ENCODE assay signal across 17 cellular contexts in the genomic region with DNA sequence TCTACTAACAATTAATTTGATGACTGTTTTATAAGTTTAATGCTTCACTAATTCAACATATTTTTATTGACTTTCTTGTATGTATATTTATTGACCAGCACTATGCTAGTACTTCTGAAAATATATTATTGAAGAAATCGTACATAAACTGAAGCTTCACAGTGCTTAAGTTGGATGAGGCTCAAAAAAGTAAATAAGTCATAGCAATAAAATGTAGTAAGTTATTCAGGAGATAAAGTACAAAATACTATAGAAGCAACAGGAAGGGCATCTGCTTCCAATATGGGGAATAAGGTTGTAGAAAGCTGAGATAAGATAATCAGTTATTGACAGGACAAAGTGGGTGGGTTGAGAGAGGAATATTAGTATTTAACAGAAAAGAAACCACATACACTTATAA.
DNase-seq lines count a peak whose midpoint lies in the region; ATAC-seq and TF ChIP-seq lines count a peak whose summit lies in the region.
"Had no signal": no experiment of that assay in that cellular context is flagged by ENCODE, and none has a peak within 500 bp of the region (broad histone marks: within the 10 kb centered on the region; RNA-seq: fewer than 3 reads in every experiment).

No MANE protein-coding gene starts in this region.

- no peaks in the 10 kb centered on the region for H3K9me2 ChIP-seq in PC-3 (replicated peaks; ENCODE audit: low read length)

- no peaks in the 10 kb centered on the region for H3K9me3 ChIP-seq in PC-3 (ENCODE audit: low read length)
- H3K9me3 ChIP-seq in testis, result peaks cover 3% of the 10 kb centered on the region
- H3K9me3 ChIP-seq: Caco-2 had no signal

- DNase-seq in AG10803 (ENCODE audit: low read depth) (peak; percentile 4), GM03348 (ENCODE audit: low spot score) (peak; percentile 11), PC-3 (no peak), glutamatergic neuron (no peak), testis (no peak), NCI-H2196 (lab: John Stamatoyannopoulos, UW; ENCODE audit: unreplicated experiment) (no peak), GM19238 (ENCODE audit: insufficient read length, low spot score) (no peak)
- DNase-seq: C1 segment of cervical spinal cord; Caco-2; CD4-positive, alpha-beta memory T cell; DMS153; DND-41; GDM1; H9 had no signal

- BruUV-seq in PC-3 (replicated peaks; lab: Mats Ljungman, UMichigan), result no TSS peak

- no peaks in the 10 kb centered on the region for H4K20me1 ChIP-seq in PC-3 (ENCODE audit: low read length)

- no peak overlapping the region for H3K4me3 ChIP-seq in AG10803 (ENCODE audit: low read length)
- no peak overlapping the region for H3K4me3 ChIP-seq in PC-3 (ENCODE audit: low read length)
- H3K4me3 ChIP-seq in testis, result no peak overlapping the region
- H3K4me3 ChIP-seq: GM23338 had no signal

- intact Hi-C loops in PC-3 (cut with micrococcal nuclease), result no loop called here
- intact Hi-C loops in testis (cut with DNase I; ENCODE audit: low total_unique reads), result no loop called here

- no peak for TF ChIP-seq POLR2A in testis (IDR thresholded peaks at IDR 0.05)

- POLR2A ChIA-PET in PC-3 (lab: Charles Lee; ENCODE audit: unreplicated experiment), result interaction anchor here (0.7 kb wide), 1 partner anchor 284 kb away, joined by 4 read pairs; no protein-coding TSS in a partner anchor

- H3K36me3 Mint-ChIP-seq in glutamatergic neuron (ENCODE audit: unreplicated experiment), result peaks cover 6% of the 10 kb centered on the region
- H3K36me3 Mint-ChIP-seq: CD4-positive, alpha-beta memory T cell had no signal

- H3K9me3 Mint-ChIP-seq in glutamatergic neuron (ENCODE audit: unreplicated experiment), result peaks cover 5% of the 10 kb centered on the region

- no peak overlapping the region for H3K4me3 Mint-ChIP-seq in glutamatergic neuron (ENCODE audit: unreplicated experiment)
- H3K4me3 Mint-ChIP-seq: CD4-positive, alpha-beta memory T cell; GM23338; H9 had no signal

- WGBS in testis, 2 donors, result 76 to 79% methylated on average over 1 of the region's 1 CpG

- no peak for TF ChIP-seq CTCF in AG10803 (conservative IDR thresholded peaks at IDR 0.05; ENCODE audit: low read length)
- TF ChIP-seq CTCF in PC-3 (conservative IDR thresholded peaks at IDR 0.05; ENCODE audit: low read depth, low read length), result no peak
- TF ChIP-seq CTCF in glutamatergic neuron (IDR thresholded peaks at IDR 0.05; ENCODE audit: partially characterized antibody, unreplicated experiment), result no peak
- no peak for TF ChIP-seq CTCF in testis (IDR thresholded peaks at IDR 0.05)

- no peak overlapping the region for H2AFZ ChIP-seq in PC-3 (ENCODE audit: low read length)
- H2AFZ ChIP-seq: GM23338 had no signal

- H3K9ac ChIP-seq in PC-3 (ENCODE audit: low read length), result no peak overlapping the region

- no peaks in the 10 kb centered on the region for H3K79me2 ChIP-seq in PC-3 (ENCODE audit: low read length)

- H3K27me3 ChIP-seq in PC-3 (ENCODE audit: low read length) (no peaks in the 10 kb centered on the region), testis (no peaks in the 10 kb centered on the region)

- peaks cover 9% of the 10 kb centered on the region for H3K27me3 Mint-ChIP-seq in glutamatergic neuron (ENCODE audit: unreplicated experiment)
- H3K27me3 Mint-ChIP-seq: CD4-positive, alpha-beta memory T cell had no signal

- no peaks in the 10 kb centered on the region for H3F3A ChIP-seq in PC-3 (ENCODE audit: low read length, unreplicated experiment)

- H3K4me2 ChIP-seq in PC-3 (ENCODE audit: low read length), result no peak overlapping the region
- H3K4me2 ChIP-seq: GM23338 had no signal

- peaks cover 4% of the 10 kb centered on the region for H3K4me1 Mint-ChIP-seq in glutamatergic neuron (ENCODE audit: low read depth, unreplicated experiment)
- H3K4me1 Mint-ChIP-seq: CD4-positive, alpha-beta memory T cell had no signal

- H3K27ac ChIP-seq in PC-3 (ENCODE audit: low read length), result no peak overlapping the region
- no peak overlapping the region for H3K27ac ChIP-seq in testis

- peak overlapping the region; percentile 71 for H3K27ac Mint-ChIP-seq in glutamatergic neuron (ENCODE audit: unreplicated experiment)
- H3K27ac Mint-ChIP-seq: CD4-positive, alpha-beta memory T cell; GM23338; H9 had no signal

- H3K4me1 ChIP-seq in PC-3 (ENCODE audit: insufficient read depth, low read length) (no peaks in the 10 kb centered on the region), testis (no peaks in the 10 kb centered on the region)
- H3K4me1 ChIP-seq: Caco-2 had no signal

- H3K36me3 ChIP-seq in PC-3 (ENCODE audit: low read depth, low read length) (no peaks in the 10 kb centered on the region), testis (ENCODE audit: low read depth, missing control alignments) (no peaks in the 10 kb centered on the region)

- CTCF ChIA-PET in PC-3 (lab: Charles Lee), result no interaction called here

- ATAC-seq in PC-3, result peak; percentile 55
- ATAC-seq in GM18520 (IDR thresholded peaks at IDR 0.05; ENCODE audit: unreplicated experiment), result no peak
- ATAC-seq: GM23338, HCT116 had no signal

Comparison
In these comparisons a context has a peak if more than half of its experiments do, and no peak if none do; other contexts are left out.
1. DNase-seq: peak in AG10803 (single experiment) and GM03348 (single experiment); none in PC-3 (single experiment), glutamatergic neuron (single experiment), testis (single experiment), NCI-H2196 (single experiment) and GM19238 (single experiment).